Comparison of ENCODE assay signal across 27 cellular contexts in the genomic region with DNA sequence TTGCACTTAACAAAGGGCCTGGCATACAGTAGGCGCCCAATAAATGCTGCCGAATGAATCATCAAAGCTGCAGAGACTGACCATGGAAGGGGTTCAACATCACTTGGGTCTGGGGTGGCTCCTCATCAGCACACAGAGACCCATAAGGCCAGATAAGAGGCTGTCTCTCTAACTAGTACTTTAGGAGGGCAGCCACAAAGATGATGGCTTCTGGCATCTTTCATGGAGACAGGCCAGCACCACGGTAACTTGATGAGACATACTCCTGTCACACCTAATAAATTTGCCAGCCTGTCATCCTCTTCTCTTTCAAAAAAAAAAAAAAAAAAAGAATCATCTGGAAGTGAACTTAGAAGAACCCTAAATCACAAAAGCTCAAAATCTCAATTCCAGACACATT. TPM values are rescaled to one million over a fixed set of nuclear protein-coding genes. Genes with fewer than 3 reads are reported as not detected.
"Had no signal": no experiment of that assay in that cellular context is flagged by ENCODE, and none has a peak within 500 bp of the region (broad histone marks: within the 10 kb centered on the region; RNA-seq: fewer than 3 reads in every experiment).

No MANE protein-coding gene starts in this region.

- DNase-seq: dorsolateral prefrontal cortex; effector CD4-positive, alpha-beta T cell; foreskin keratinocyte; heart left ventricle; kidney; left lung; mesenchymal stem cell; mucosa of descending colon; naive thymus-derived CD8-positive, alpha-beta T cell; nephron progenitor cell; nucleus accumbens; spleen; stimulated activated CD4-positive, alpha-beta T cell treated with anti-CD3 and anti-CD28 coated beads, Interleukin-4, amount 100 ng/mL, for 4 hours; stimulated activated naive CD8-positive, alpha-beta T cell treated with anti-CD3 and anti-CD28 coated beads, Interleukin-15, Interleukin-2, amounts not matched to agents 100 U/mL and 50 U/mL, for 24 hours; transverse colon; upper lobe of right lung had no signal

- H3K27me3 ChIP-seq: gastroesophageal sphincter, right atrium auricular region, vagina had no signal

- H3K27ac ChIP-seq: foreskin keratinocyte, hepatocyte, left lung, prostate gland, right atrium auricular region, skin epidermis, spleen, thoracic aorta, upper lobe of right lung, vagina had no signal

- H3K4me1 ChIP-seq: foreskin keratinocyte, prostate gland, upper lobe of right lung had no signal

- H3K4me3 ChIP-seq: dorsolateral prefrontal cortex, heart left ventricle, hepatocyte, left lung, mucosa of descending colon, prostate gland, right atrium auricular region, skin epidermis, spleen, thoracic aorta, transverse colon, upper lobe of right lung had no signal

- H3K9me3 ChIP-seq: gastroesophageal sphincter, heart left ventricle, left lung, mucosa of descending colon, prostate gland, right atrium auricular region, spleen, thoracic aorta, transverse colon, upper lobe of right lung, vagina had no signal

- H3K36me3 ChIP-seq: gastroesophageal sphincter, heart left ventricle, left lung, prostate gland, right atrium auricular region, spleen, thoracic aorta, transverse colon, upper lobe of right lung, vagina had no signal

RNA-seq across cellular contexts. Expression of a gene that starts 3.4 kb away (rescaled TPM):
- total RNA-seq: fibroblast of lung; foreskin keratinocyte; lung microvascular endothelial cell; myocyte; naive thymus-derived CD8-positive, alpha-beta T cell; osteocyte had no signal
- polyA plus RNA-seq: fibroblast of lung; foreskin keratinocyte; naive thymus-derived CD8-positive, alpha-beta T cell had no signal
